Comparison of ENCODE assay signal across 9 cellular contexts in genomic region chrX:69153060-69153730, GRCh38. TPM values are rescaled to one million over a fixed set of nuclear protein-coding genes. Genes with fewer than 3 reads are reported as not detected.
A peak's percentile ranks its signal among the peaks of the same experiment; 100 is the strongest.
DNase-seq lines count a peak whose midpoint lies in the region; TF ChIP-seq lines count a peak whose summit lies in the region.
"Had no signal": no experiment of that assay in that cellular context is flagged by ENCODE, and none has a peak within 500 bp of the region (broad histone marks: within the 10 kb centered on the region; RNA-seq: fewer than 3 reads in every experiment).

No MANE protein-coding gene starts in this region.

- H3K4me3 ChIP-seq in epithelial cell of esophagus (ENCODE audit: low read length): no peak overlapping the region

- DNase-seq in DMS 273 (lab: John Stamatoyannopoulos, UW; ENCODE audit: unreplicated experiment) (peak; percentile 39), DMS 273 treated with DMSO at 0.1 percent for 48 hours (lab: John Stamatoyannopoulos, UW) (no peak), epithelial cell of esophagus (ENCODE audit: low read depth) (peak; percentile 75), medulla oblongata (ENCODE audit: extremely low spot score) (peak; percentile 76), ureter (ENCODE audit: low spot score) (peak; percentile 43), KBM-7 (no peak), NCI-H1436 treated with DMSO at 0.1 percent for 48 hours (lab: John Stamatoyannopoulos, UW) (no peak), HK-2 (ENCODE audit: unreplicated experiment) (no peak)
- DNase-seq: NCI-H1694 had no signal

- in situ Hi-C loops in KBM-7 (cut with MboI; ENCODE audit: low pct_unique_long_range_greater_than_20kb, low sequenced_read_pairs): no loop called here

- TF ChIP-seq CTCF in epithelial cell of esophagus (IDR thresholded peaks at IDR 0.05; ENCODE audit: insufficient read depth, low read depth, low read length, missing control alignments): no peak

RNA-seq across cellular contexts. Expression of gene PJA1, which starts 12.1 kb away (rescaled TPM):
- 24.9 TPM for total RNA-seq in ureter

Comparison
In these comparisons a context has a peak if more than half of its experiments do, and no peak if none do; other contexts are left out.
1. DNase-seq: peak in DMS 273 (single experiment), epithelial cell of esophagus (single experiment), medulla oblongata (single experiment) and ureter (single experiment); none in DMS 273 treated with DMSO at 0.1 percent for 48 hours (single experiment), KBM-7 (single experiment), NCI-H1436 treated with DMSO at 0.1 percent for 48 hours (single experiment) and HK-2 (single experiment).